ENCODE assay signal across 8 cellular contexts in genomic region chr19:44846455-44847143, GRCh38. TPM values are rescaled to one million over a fixed set of nuclear protein-coding genes. Genes with fewer than 3 reads are reported as not detected.
A peak's percentile ranks its signal among the peaks of the same experiment; 100 is the strongest.
DNase-seq lines count a peak whose midpoint lies in the region; ATAC-seq and TF ChIP-seq lines count a peak whose summit lies in the region.

No MANE protein-coding gene starts in this region.

- no peak for TF ChIP-seq EP300 in esophagus muscularis mucosa (IDR thresholded peaks at IDR 0.05)

- DNase-seq in RWPE1 (ENCODE audit: low spot score) (peak; percentile 34), esophagus muscularis mucosa (ENCODE audit: extremely low spot score) (no peak), retina (no peak), cerebellar cortex (ENCODE audit: low spot score) (no peak), omental fat pad (ENCODE audit: low spot score) (no peak)
- DNase-seq in stimulated activated CD8-positive, alpha-beta memory T cell treated with anti-CD3 and anti-CD28 coated beads, Interleukin-4, amount 100 ng/mL, for 48 hours: no peak

- H3K9me3 ChIP-seq in esophagus muscularis mucosa (no peaks in the 10 kb centered on the region), neutrophil (no peaks in the 10 kb centered on the region)

- peaks cover 0 to 3% (median 0%) of the 10 kb centered on the region in 4 donors for H3K36me3 ChIP-seq in esophagus muscularis mucosa
- no peaks in the 10 kb centered on the region for H3K36me3 ChIP-seq in neutrophil

- no peak for TF ChIP-seq CTCF in RWPE1 (conservative IDR thresholded peaks at IDR 0.05; ENCODE audit: low read depth)
- TF ChIP-seq CTCF in esophagus muscularis mucosa (IDR thresholded peaks at IDR 0.05): no peak
- no peak for TF ChIP-seq CTCF in neutrophil (IDR thresholded peaks at IDR 0.05)
- no peak for TF ChIP-seq CTCF in omental fat pad (IDR thresholded peaks at IDR 0.05)

- CTCF ChIA-PET in RWPE1 (lab: Yijun Ruan, JAX): no interaction called here

- H3K27me3 ChIP-seq in esophagus muscularis mucosa (no peaks in the 10 kb centered on the region), neutrophil (peaks cover 29% of the 10 kb centered on the region)

- H3K27ac ChIP-seq in RWPE1: peak overlapping the region; percentile 82
- peak overlapping the region; percentile 95 to 98 (median 98) for H3K27ac ChIP-seq in esophagus muscularis mucosa (replicated peaks in 1 of 4)
- peak overlapping the region; percentile 87 for H3K27ac ChIP-seq in neutrophil

- 0% methylated on average over 14 of the region's 51 CpGs for WGBS in esophagus muscularis mucosa

- no peak for ATAC-seq in omental fat pad (ENCODE audit: low FRiP score)

- peak overlapping the region; percentile 36 for H3K4me3 ChIP-seq in GM08714 (ENCODE audit: low read length)
- H3K4me3 ChIP-seq in esophagus muscularis mucosa: peak overlapping the region; percentile 82 to 100 (median 99)
- H3K4me3 ChIP-seq in neutrophil (ENCODE audit: low read depth in 1 of 2, low read length in 1 of 2): peak overlapping the region; percentile 68 to 88

- H3K4me1 ChIP-seq in esophagus muscularis mucosa: peaks cover 44 to 64% (median 53%) of the 10 kb centered on the region in 4 donors
- peaks cover 35 to 55% of the 10 kb centered on the region in 2 experiments for H3K4me1 ChIP-seq in neutrophil (ENCODE audit: control insufficient read depth in 1 of 2, insufficient read depth in 1 of 2, low read depth in 1 of 2, low read length in 1 of 2)

- POLR2A ChIA-PET in RWPE1 (lab: Yijun Ruan, JAX; ENCODE audit: low non-redundant PET): interaction anchor here (0.6 to 1.1 kb wide), 2 partner anchors 37 to 44 kb away, joined by 3 read pairs; no protein-coding TSS in a partner anchor

- intact Hi-C loops in esophagus muscularis mucosa (cut with DNase I): no loop called here

- no peak for TF ChIP-seq POLR2A in esophagus muscularis mucosa (IDR thresholded peaks at IDR 0.05; ENCODE audit: low read depth)

RNA-seq across cellular contexts. Expression of gene NECTIN2, which starts 0.5 kb away (rescaled TPM):
- total RNA-seq in esophagus muscularis mucosa: 10 to 100 TPM; 34.5 to 72.4 (median 60.1) TPM
- 100 to 1,000 TPM in 2 of 4 donors, 10 to 100 TPM in 2; 58.6 to 129 (median 90.2) TPM for total RNA-seq in omental fat pad

RNA-seq across cellular contexts. Expression of gene BCAM, which starts 37.7 kb away (rescaled TPM):
- total RNA-seq in esophagus muscularis mucosa (10 to 100 TPM; 32.4 to 76.5 (median 56.6) TPM), omental fat pad (10 to 100 TPM; 37.0 to 55.0 (median 43.0) TPM)

RNA-seq across cellular contexts. Expression of gene TOMM40, which starts 44.5 kb away (rescaled TPM):
- total RNA-seq in esophagus muscularis mucosa: 10 to 100 TPM; 29.1 to 49.9 (median 41.0) TPM
- total RNA-seq in omental fat pad: 100 to 1,000 TPM in 1 of 4 donors, 10 to 100 TPM in 3; 37.2 to 121 (median 44.2) TPM

RNA-seq across cellular contexts. Expression of gene APOE, which starts 59.0 kb away (rescaled TPM):
- total RNA-seq in esophagus muscularis mucosa (10 to 100 TPM; 20.3 to 47.3 (median 37.2) TPM), omental fat pad (100 to 1,000 TPM; 248 to 920 (median 429) TPM)

Comparison
In these comparisons a context has a peak if more than half of its experiments do, and no peak if none do; other contexts are left out.
1. H3K4me3 ChIP-seq: peak in every context shown above with its lines; median percentile 99 in esophagus muscularis mucosa; 78 in neutrophil; 36 in GM08714.